ENCODE assay signal across 13 cellular contexts in genomic region chr2:166234112-166234846, GRCh38.
A peak's percentile ranks its signal among the peaks of the same experiment; 100 is the strongest.
DNase-seq lines count a peak whose midpoint lies in the region; ATAC-seq and TF ChIP-seq lines count a peak whose summit lies in the region.
"Had no signal": no experiment of that assay in that cellular context is flagged by ENCODE, and none has a peak within 500 bp of the region (broad histone marks: within the 10 kb centered on the region; RNA-seq: fewer than 3 reads in every experiment).

No MANE protein-coding gene starts in this region.

- no peaks in the 10 kb centered on the region for H3K36me3 Mint-ChIP-seq in naive thymus-derived CD4-positive, alpha-beta T cell
- H3K36me3 Mint-ChIP-seq: brain had no signal

- intact Hi-C loops in naive thymus-derived CD4-positive, alpha-beta T cell (cut with micrococcal nuclease), result no loop called here

- ATAC-seq in naive thymus-derived CD4-positive, alpha-beta T cell, result no peak
- ATAC-seq: Right ventricle myocardium inferior, sciatic nerve had no signal

- no peak overlapping the region for H3K9ac ChIP-seq in fibroblast of lung (ENCODE audit: insufficient read depth, low read length)

- no peaks in the 10 kb centered on the region for H3K9me3 ChIP-seq in SJSA1 (replicated peaks)
- H3K9me3 ChIP-seq in fibroblast of lung (ENCODE audit: control insufficient read depth, insufficient read depth, low read depth, low read length), result no peaks in the 10 kb centered on the region
- H3K9me3 ChIP-seq in osteoblast (ENCODE audit: low read depth, low read length), result no peaks in the 10 kb centered on the region
- H3K9me3 ChIP-seq in right atrium auricular region, result no peaks in the 10 kb centered on the region
- H3K9me3 ChIP-seq in naive thymus-derived CD4-positive, alpha-beta T cell (ENCODE audit: control insufficient read depth in 2 of 3, low read length in 3 of 3), result no peaks in the 10 kb centered on the region

- H3K27ac ChIP-seq in SJSA1 (peak overlapping the region; percentile 88), fibroblast of lung (ENCODE audit: insufficient read depth, low read length) (peak overlapping the region; percentile 75), osteoblast (ENCODE audit: low read depth, low read length) (peak overlapping the region; percentile 84), right atrium auricular region (no peak overlapping the region)
- no peak overlapping the region for H3K27ac ChIP-seq in naive thymus-derived CD4-positive, alpha-beta T cell (ENCODE audit: low read depth, low read length)

- H3K4me2 ChIP-seq in fibroblast of lung (ENCODE audit: extremely low read depth, insufficient read depth, low read length) (peak overlapping the region; percentile 0), osteoblast (ENCODE audit: insufficient read depth, low read length) (peak overlapping the region; percentile 25)

- no peak for TF ChIP-seq CTCF in fibroblast of lung (conservative IDR thresholded peaks at IDR 0.05 in 1 of 2, IDR thresholded peaks at IDR 0.05 in 1 of 2; ENCODE audit: low read depth in 1 of 2, low read length in 2 of 2)
- no peak for TF ChIP-seq CTCF in osteoblast (IDR thresholded peaks at IDR 0.05; ENCODE audit: extremely low read depth, low read depth, low read length)
- no peak for TF ChIP-seq CTCF in right atrium auricular region (IDR thresholded peaks at IDR 0.05)

- H3K27me3 Mint-ChIP-seq in naive thymus-derived CD4-positive, alpha-beta T cell, result no peaks in the 10 kb centered on the region
- H3K27me3 Mint-ChIP-seq: activated B cell treated with CpG ODN at 0.5 μM for 24 hours, brain had no signal

- CTCF ChIA-PET in naive thymus-derived CD4-positive, alpha-beta T cell (lab: Charles Lee), result no interaction called here

- DNase-seq in EL, result peak; percentile 85
- DNase-seq in SJSA1 (ENCODE audit: low read depth in 1 of 2, low spot score in 2 of 2), result peak in 1 of 2 experiments; percentile 77
- DNase-seq in fibroblast of lung (ENCODE audit: low read depth in 2 of 2), result peak; percentile 54 to 89
- DNase-seq in osteoblast (ENCODE audit: insufficient read length, low spot score, missing footprints), result no peak
- no peak for DNase-seq in right atrium auricular region (ENCODE audit: low spot score)
- DNase-seq in activated T-cell treated with anti-CD3 and anti-CD28 coated beads, Interleukin-2, amount 50 U/mL, for 48 hours, result no peak
- DNase-seq in naive thymus-derived CD4-positive, alpha-beta T cell, result no peak
- DNase-seq in NCI-H2029 treated with DMSO at 0.1 percent for 48 hours (lab: John Stamatoyannopoulos, UW), result no peak
- DNase-seq: activated B cell treated with CpG ODN at 0.5 μM for 24 hours, NCI-H526 had no signal

- H3K4me3 Mint-ChIP-seq in naive thymus-derived CD4-positive, alpha-beta T cell, result no peak overlapping the region
- H3K4me3 Mint-ChIP-seq: activated B cell treated with CpG ODN at 0.5 μM for 24 hours, brain had no signal

- H3K4me1 ChIP-seq in SJSA1 (replicated peaks) (peaks cover 45% of the 10 kb centered on the region), fibroblast of lung (ENCODE audit: control insufficient read depth, extremely low read depth, insufficient read depth, low read length) (peaks cover 19% of the 10 kb centered on the region), osteoblast (ENCODE audit: insufficient read depth, low read length) (peaks cover 39% of the 10 kb centered on the region), right atrium auricular region (no peaks in the 10 kb centered on the region)
- H3K4me1 ChIP-seq in naive thymus-derived CD4-positive, alpha-beta T cell (ENCODE audit: control insufficient read depth in 2 of 2, insufficient read depth in 2 of 2, low read length in 2 of 2), result no peaks in the 10 kb centered on the region

- H3K36me3 ChIP-seq in SJSA1 (no peaks in the 10 kb centered on the region), fibroblast of lung (ENCODE audit: control insufficient read depth, insufficient read depth, low read length) (no peaks in the 10 kb centered on the region), osteoblast (ENCODE audit: insufficient read depth, low read length) (no peaks in the 10 kb centered on the region), right atrium auricular region (no peaks in the 10 kb centered on the region)
- H3K36me3 ChIP-seq in naive thymus-derived CD4-positive, alpha-beta T cell (ENCODE audit: control insufficient read depth in 2 of 3, insufficient read depth in 3 of 3, low read length in 3 of 3), result no peaks in the 10 kb centered on the region

- H3K4me1 Mint-ChIP-seq in naive thymus-derived CD4-positive, alpha-beta T cell, result no peaks in the 10 kb centered on the region
- H3K4me1 Mint-ChIP-seq: activated B cell treated with CpG ODN at 0.5 μM for 24 hours had no signal

- H3K79me2 ChIP-seq in fibroblast of lung (ENCODE audit: control insufficient read depth, insufficient read depth, low read length), result no peaks in the 10 kb centered on the region
- no peaks in the 10 kb centered on the region for H3K79me2 ChIP-seq in osteoblast (ENCODE audit: insufficient read depth, low read length)

- peaks cover 0 to 3% (median 0%) of the 10 kb centered on the region in 11 donors for H3K9me3 Mint-ChIP-seq in naive thymus-derived CD4-positive, alpha-beta T cell
- H3K9me3 Mint-ChIP-seq: activated B cell treated with CpG ODN at 0.5 μM for 24 hours, brain had no signal

- no peaks in the 10 kb centered on the region for H4K20me1 ChIP-seq in fibroblast of lung (ENCODE audit: control insufficient read depth, extremely low read depth, insufficient read depth, low read length)
- no peaks in the 10 kb centered on the region for H4K20me1 ChIP-seq in osteoblast (ENCODE audit: insufficient read depth, low read length)

- POLR2A ChIA-PET in naive thymus-derived CD4-positive, alpha-beta T cell (lab: Charles Lee), result no interaction called here

- no peak overlapping the region for H3K27ac Mint-ChIP-seq in naive thymus-derived CD4-positive, alpha-beta T cell
- H3K27ac Mint-ChIP-seq: activated B cell treated with CpG ODN at 0.5 μM for 24 hours, brain had no signal

- H3K27me3 ChIP-seq in SJSA1 (replicated peaks) (no peaks in the 10 kb centered on the region), fibroblast of lung (ENCODE audit: control insufficient read depth, insufficient read depth, low read length) (no peaks in the 10 kb centered on the region), osteoblast (ENCODE audit: insufficient read depth, low read length) (no peaks in the 10 kb centered on the region), right atrium auricular region (no peaks in the 10 kb centered on the region)
- H3K27me3 ChIP-seq in naive thymus-derived CD4-positive, alpha-beta T cell (ENCODE audit: control insufficient read depth in 2 of 2, insufficient read depth in 2 of 2, low read length in 2 of 2), result no peaks in the 10 kb centered on the region

- H2AFZ ChIP-seq in fibroblast of lung (ENCODE audit: low read length) (no peak overlapping the region), osteoblast (ENCODE audit: low read length) (peak overlapping the region; percentile 43)

- H3K4me3 ChIP-seq in SJSA1 (no peak overlapping the region), fibroblast of lung (replicated peaks in 1 of 4; ENCODE audit: control extremely low read depth in 1 of 4, insufficient read depth in 1 of 4, low read depth in 3 of 4, low read length in 4 of 4) (no peak overlapping the region), osteoblast (ENCODE audit: insufficient read depth, low read length) (no peak overlapping the region), right atrium auricular region (no peak overlapping the region)
- H3K4me3 ChIP-seq in naive thymus-derived CD4-positive, alpha-beta T cell (ENCODE audit: low read length), result no peak overlapping the region

Comparison
In these comparisons a context has a peak if more than half of its experiments do, and no peak if none do; other contexts are left out.
1. DNase-seq: peak in EL (single experiment) and fibroblast of lung (2 of 2); none in osteoblast (single experiment), right atrium auricular region (single experiment), activated T-cell treated with anti-CD3 and anti-CD28 coated beads, Interleukin-2, amount 50 U/mL, for 48 hours (0 of 2), naive thymus-derived CD4-positive, alpha-beta T cell (0 of 9) and NCI-H2029 treated with DMSO at 0.1 percent for 48 hours (single experiment).
2. H3K27ac ChIP-seq: peak in SJSA1 (single experiment), fibroblast of lung (single experiment) and osteoblast (single experiment); none in right atrium auricular region (0 of 2) and naive thymus-derived CD4-positive, alpha-beta T cell (single experiment).